Comparison of ENCODE assay signal across 22 cellular contexts in genomic region chr2:132876745-132877391, GRCh38.
"Had no signal": no experiment of that assay in that cellular context is flagged by ENCODE, and none has a peak within 500 bp of the region (broad histone marks: within the 10 kb centered on the region; RNA-seq: fewer than 3 reads in every experiment).

No MANE protein-coding gene starts in this region.

- H3K36me3 Mint-ChIP-seq: naive B cell; stimulated activated effector memory CD8-positive, alpha-beta T cell treated with anti-CD3 and anti-CD28 coated beads, Interleukin-12 subunit alpha, Interleukin-12 subunit beta, amount 100 ng/mL, for 72 hours had no signal

- H3K4me3 ChIP-seq: gastrocnemius medialis, heart right ventricle, lung, prostate gland, right lobe of liver, suprapubic skin, transverse colon had no signal

- H3K27me3 ChIP-seq: gastrocnemius medialis, heart right ventricle, right lobe of liver, suprapubic skin, transverse colon had no signal

- H3K36me3 ChIP-seq: gastrocnemius medialis, heart right ventricle, prostate gland, right lobe of liver, suprapubic skin, transverse colon had no signal

- H3K27ac Mint-ChIP-seq: naive B cell; nephron progenitor cell; stimulated activated effector memory CD8-positive, alpha-beta T cell treated with anti-CD3 and anti-CD28 coated beads, Interleukin-12 subunit alpha, Interleukin-12 subunit beta, amount 100 ng/mL, for 72 hours had no signal

- H3K4me1 Mint-ChIP-seq: naive B cell; nephron progenitor cell; stimulated activated effector memory CD8-positive, alpha-beta T cell treated with anti-CD3 and anti-CD28 coated beads, Interleukin-12 subunit alpha, Interleukin-12 subunit beta, amount 100 ng/mL, for 72 hours had no signal

- DNase-seq: effector memory CD4-positive, alpha-beta T cell; gastrocnemius medialis; heart right ventricle; left cardiac atrium; left ventricle myocardium superior; mesenchymal stem cell; naive B cell; nephron progenitor cell; retina; right lobe of liver; stimulated activated CD4-positive, alpha-beta T cell treated with anti-CD3 and anti-CD28 coated beads, Interleukin-4, amount 100 ng/mL, for 1 hour; stimulated activated CD8-positive, alpha-beta memory T cell treated with anti-CD3 and anti-CD28 coated beads, Interleukin-4, amount 100 ng/mL, for 48 hours; stimulated activated naive CD8-positive, alpha-beta T cell treated with anti-CD3 and anti-CD28 coated beads, Interleukin-15, Interleukin-2, amounts not matched to agents 100 U/mL and 50 U/mL, for 24 hours; transverse colon had no signal

- H3K9me3 Mint-ChIP-seq: nephron progenitor cell had no signal

- ATAC-seq: esophagus mucosa; gastrocnemius medialis; heart right ventricle; left cardiac atrium; left ventricle myocardium superior; right lobe of liver; stimulated activated effector memory CD8-positive, alpha-beta T cell treated with anti-CD3 and anti-CD28 coated beads, Interleukin-12 subunit alpha, Interleukin-12 subunit beta, amount 100 ng/mL, for 72 hours; stimulated activated naive CD8-positive, alpha-beta T cell treated with anti-CD3 and anti-CD28 coated beads, Interleukin-15, Interleukin-2, amounts not matched to agents 100 U/mL and 50 U/mL, for 24 hours had no signal

- H3K27me3 Mint-ChIP-seq: naive B cell had no signal

- H3K27ac ChIP-seq: gastrocnemius medialis, heart right ventricle, parathyroid adenoma, prostate gland, right lobe of liver, suprapubic skin, transverse colon had no signal

- H3K4me3 Mint-ChIP-seq: naive B cell; nephron progenitor cell; stimulated activated effector memory CD8-positive, alpha-beta T cell treated with anti-CD3 and anti-CD28 coated beads, Interleukin-12 subunit alpha, Interleukin-12 subunit beta, amount 100 ng/mL, for 72 hours had no signal

- FAIRE-seq: endometrium, keratinocyte had no signal

- H3K79me2 ChIP-seq: parathyroid adenoma had no signal

- H2AFZ ChIP-seq: parathyroid adenoma had no signal

- H3K9me3 ChIP-seq: gastrocnemius medialis, heart right ventricle, prostate gland, right lobe of liver, suprapubic skin, transverse colon had no signal

- H3K9ac ChIP-seq: parathyroid adenoma had no signal

- H3K4me1 ChIP-seq: gastrocnemius medialis, parathyroid adenoma, prostate gland, right lobe of liver, suprapubic skin, transverse colon had no signal
